Comparison of ENCODE assay signal across 1 cellular context in the genomic region with DNA sequence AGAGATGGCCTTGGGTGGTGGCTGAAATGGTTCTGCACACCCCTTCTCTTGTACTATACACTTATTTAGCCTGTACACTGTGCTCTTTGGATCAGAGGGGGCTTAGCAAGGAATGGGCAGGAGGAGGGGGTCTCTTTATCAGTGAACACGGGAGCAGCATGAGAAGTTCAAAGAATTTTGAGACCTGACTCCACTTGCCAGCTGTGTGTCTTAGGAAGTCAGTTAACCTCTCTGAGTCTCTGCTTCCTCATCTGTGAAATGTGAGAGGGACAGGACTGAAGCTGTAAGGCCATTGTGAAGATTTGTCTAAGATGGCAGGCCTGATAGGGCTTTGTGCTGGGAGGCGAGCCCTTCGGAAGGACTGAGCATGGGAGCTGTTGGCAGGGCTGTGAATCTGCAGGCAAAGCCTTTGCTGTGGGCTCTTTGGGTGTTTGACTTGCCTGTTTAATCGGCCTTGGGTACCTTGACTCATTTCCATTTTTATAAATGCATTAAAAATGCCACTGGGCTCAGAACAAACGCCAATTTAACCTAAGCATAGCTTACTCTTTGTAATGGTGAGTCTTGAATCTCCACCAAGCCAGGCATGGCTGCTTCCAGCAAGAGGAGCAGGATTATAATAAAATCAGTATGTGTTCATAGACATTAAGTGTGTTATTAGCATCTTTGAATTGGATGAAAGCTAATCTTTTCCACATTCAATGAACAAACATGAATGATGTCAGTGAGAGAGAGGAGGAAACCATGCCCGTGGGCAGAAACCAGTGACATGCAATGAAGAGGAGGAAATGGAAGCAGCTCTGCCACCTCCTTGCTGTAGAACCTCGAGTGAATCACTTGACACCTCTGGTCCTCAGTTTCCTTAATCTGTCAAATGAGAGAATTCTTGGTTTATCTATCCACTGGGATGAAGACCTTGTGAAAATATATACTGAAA.
TF ChIP-seq lines count a peak whose summit lies in the region.

No MANE protein-coding gene starts in this region.

TF ChIP-seq in IMR-90, 13 proteins besides CTCF, POLR2A, EP300 and RAD21:
- no peak for TF ChIP-seq RCOR1 (IDR thresholded peaks at IDR 0.05; ENCODE audit: insufficient replicate concordance, low read length)
- no peak for TF ChIP-seq NFE2L2 (IDR thresholded peaks at IDR 0.05; ENCODE audit: low read depth, low read length)
- TF ChIP-seq SMC3 (IDR thresholded peaks at IDR 0.05; ENCODE audit: low read depth, low read length): no peak
- no peak for TF ChIP-seq BHLHE40 (IDR thresholded peaks at IDR 0.05; ENCODE audit: low read depth, low read length)
- no peak for TF ChIP-seq FOS (IDR thresholded peaks at IDR 0.05; ENCODE audit: low read depth, low read length)
